8 cellular contexts compared by ENCODE assay signal in the genomic region with DNA sequence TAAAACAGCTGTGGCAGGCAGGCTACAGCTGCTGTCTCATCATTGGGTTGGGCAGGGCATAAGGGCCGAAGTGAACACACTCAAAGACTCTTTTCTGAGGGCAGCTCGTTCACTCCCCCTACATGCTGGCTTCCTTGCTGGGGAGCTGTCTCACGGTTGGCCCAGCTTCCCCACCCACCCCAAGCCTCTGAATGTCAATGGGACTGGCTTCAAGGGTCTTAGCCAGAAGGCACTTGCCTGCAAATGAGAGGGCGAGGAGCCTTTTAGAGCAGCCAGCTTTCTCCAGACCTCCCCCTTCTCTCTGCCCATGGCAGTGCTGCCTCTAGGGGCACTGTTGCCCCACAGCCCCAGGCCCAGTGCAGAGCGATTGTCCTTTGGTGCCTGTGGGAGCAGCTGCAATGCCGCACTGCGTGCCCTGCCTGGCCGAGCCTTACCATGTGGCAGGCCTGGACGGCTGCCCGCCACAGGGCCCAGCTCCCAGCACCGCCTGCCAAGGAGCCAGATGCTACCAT.
DNase-seq lines count a peak whose midpoint lies in the region; ATAC-seq, FAIRE-seq and TF ChIP-seq lines count a peak whose summit lies in the region.

No MANE protein-coding gene starts in this region.

- peaks cover 11 to 23% (median 12%) of the 10 kb centered on the region in 3 experiments; a peak in 5 of 7 replicates for H3K36me3 Mint-ChIP-seq in H9 (ENCODE audit: insufficient read depth in 1 of 3, low read depth in 3 of 3)
- peaks cover 19% of the 10 kb centered on the region for H3K36me3 Mint-ChIP-seq in endodermal cell (ENCODE audit: low read depth)
- H3K36me3 Mint-ChIP-seq in type B pancreatic cell = peaks cover 24% of the 10 kb centered on the region

- H3K36me3 ChIP-seq in OCI-LY7 (ENCODE audit: insufficient read depth, low read length) = no peaks in the 10 kb centered on the region
- H3K36me3 ChIP-seq in endodermal cell (ENCODE audit: control insufficient read depth, insufficient read depth, low read length) = peaks cover 42% of the 10 kb centered on the region

- H3K27me3 ChIP-seq in H9 (ENCODE audit: insufficient read depth, low read length) = no peaks in the 10 kb centered on the region
- no peaks in the 10 kb centered on the region for H3K27me3 ChIP-seq in endodermal cell (ENCODE audit: control insufficient read depth, insufficient read depth, low read length, poor library complexity, severe bottlenecking)

- H3K79me2 ChIP-seq in H9 (ENCODE audit: insufficient read depth, low read length) (no peaks in the 10 kb centered on the region), OCI-LY7 (ENCODE audit: insufficient read depth, low read depth, low read length) (no peaks in the 10 kb centered on the region)

- no TSS peak for BruUV-seq in OCI-LY7 (replicated peaks; lab: Mats Ljungman, UMichigan)

- peak; percentile 77 for TF ChIP-seq CTCF in D721Med (IDR thresholded peaks at IDR 0.05; ENCODE audit: insufficient read depth, missing control alignments)
- TF ChIP-seq CTCF in H9 (conservative IDR thresholded peaks at IDR 0.05) = peak; percentile 95
- TF ChIP-seq CTCF in OCI-LY7 (conservative IDR thresholded peaks at IDR 0.05; ENCODE audit: low read length) = peak; percentile 75
- TF ChIP-seq CTCF in endodermal cell (conservative IDR thresholded peaks at IDR 0.05) = peak; percentile 96
- peak; percentile 85 for TF ChIP-seq CTCF in type B pancreatic cell (conservative IDR thresholded peaks at IDR 0.05)

- no peaks in the 10 kb centered on the region for H3K9me3 Mint-ChIP-seq in H9
- H3K9me3 Mint-ChIP-seq in endodermal cell = no peaks in the 10 kb centered on the region
- H3K9me3 Mint-ChIP-seq in type B pancreatic cell = no peaks in the 10 kb centered on the region

- H2AK5ac ChIP-seq in H9 (ENCODE audit: insufficient read length, low read length) = no peak overlapping the region

- H2BK5ac ChIP-seq in H9 (ENCODE audit: insufficient read length, low read length) = no peak overlapping the region

- H3K9ac ChIP-seq in H9 (ENCODE audit: extremely low read depth, insufficient read length, low read length) (no peak overlapping the region), endodermal cell (ENCODE audit: extremely low read depth, low read length, poor library complexity, severe bottlenecking) (no peak overlapping the region)

- H4K8ac ChIP-seq in H9 (replicated peaks; ENCODE audit: insufficient read length, low read depth, low read length) = no peak overlapping the region

- H3K4me3 ChIP-seq in OCI-LY7 (ENCODE audit: low read depth, low read length, poor library complexity, severe bottlenecking) = no peak overlapping the region
- H3K4me3 ChIP-seq in endodermal cell (ENCODE audit: low read length) = no peak overlapping the region

- no peak overlapping the region for H3K18ac ChIP-seq in H9 (ENCODE audit: insufficient read length, low read depth, low read length)

- H3K4me3 Mint-ChIP-seq in H9 (peak overlapping the region; percentile 18 to 68; a peak in 4 of 5 replicates), endodermal cell (no peak overlapping the region), type B pancreatic cell (no peak overlapping the region)

- H3K4me1 Mint-ChIP-seq in H9 = peaks cover 33 to 39% of the 10 kb centered on the region in 2 experiments
- peaks cover 16% of the 10 kb centered on the region for H3K4me1 Mint-ChIP-seq in endodermal cell
- peaks cover 9% of the 10 kb centered on the region for H3K4me1 Mint-ChIP-seq in type B pancreatic cell (ENCODE audit: unreplicated experiment)

- no peak overlapping the region for H4K5ac ChIP-seq in H9 (ENCODE audit: insufficient read length, low read depth, low read length)

- no peak overlapping the region for H4K91ac ChIP-seq in H9 (ENCODE audit: insufficient read length, low read depth, low read length)

- H3K27ac ChIP-seq in H9 (ENCODE audit: insufficient read length, low read depth, low read length) = no peak overlapping the region
- H3K27ac ChIP-seq in OCI-LY7 (ENCODE audit: low read depth, low read length, poor library complexity, severe bottlenecking) = no peak overlapping the region
- H3K27ac ChIP-seq in endodermal cell (ENCODE audit: low read depth, low read length) = peak overlapping the region; percentile 48

- H3K4me1 ChIP-seq in H9 (ENCODE audit: insufficient read depth, low read length) (peaks cover 11% of the 10 kb centered on the region; the same call in 1 of the 2 replicates), OCI-LY7 (ENCODE audit: insufficient read depth, low read length, poor library complexity, severe bottlenecking) (no peaks in the 10 kb centered on the region), endodermal cell (ENCODE audit: control insufficient read depth, insufficient read depth, low read length) (peaks cover 6% of the 10 kb centered on the region)

- H3K4me2 ChIP-seq in H9 (ENCODE audit: insufficient read depth, insufficient read length, low read length) (peak overlapping the region; percentile 42), OCI-LY7 (ENCODE audit: low read length) (no peak overlapping the region)

- CTCF ChIA-PET in OCI-LY7 (lab: Charles Lee; ENCODE audit: unreplicated experiment) = interaction anchor here (0.5 kb wide), 1 partner anchor 12 kb away, joined by 3 read pairs; no protein-coding TSS in a partner anchor

- ATAC-seq in GM21367 (IDR thresholded peaks at IDR 0.05; ENCODE audit: unreplicated experiment) = no peak

- H2BK20ac ChIP-seq in H9 (ENCODE audit: low read depth, low read length, poor library complexity, severe bottlenecking) = no peak overlapping the region

- no peaks in the 10 kb centered on the region for H3K27me3 Mint-ChIP-seq in H9 (ENCODE audit: low read depth)
- no peaks in the 10 kb centered on the region for H3K27me3 Mint-ChIP-seq in endodermal cell (ENCODE audit: insufficient read depth)
- H3K27me3 Mint-ChIP-seq in type B pancreatic cell = no peaks in the 10 kb centered on the region

- H3K79me1 ChIP-seq in H9 (ENCODE audit: insufficient read depth, low read depth, low read length, poor library complexity, severe bottlenecking) = no peaks in the 10 kb centered on the region

- no peaks in the 10 kb centered on the region for H4K20me1 ChIP-seq in H9 (ENCODE audit: control insufficient read depth, insufficient read depth, insufficient read length)
- no peaks in the 10 kb centered on the region for H4K20me1 ChIP-seq in OCI-LY7 (ENCODE audit: insufficient read depth, low read length)

- WGBS in H9 (ENCODE audit: extremely low coverage, insufficient read length, low lambda C conversion rate) = no CpG with 5 or more reads among the region's 11 CpGs
- 40 to 56% methylated on average over 8 to 11 of the region's 11 CpGs for WGBS in endodermal cell (ENCODE audit: insufficient coverage in 1 of 2, insufficient read length in 1 of 2), 2 experiments

- POLR2A ChIA-PET in OCI-LY7 (lab: Charles Lee) = no interaction called here

- no peaks in the 10 kb centered on the region for H3K23me2 ChIP-seq in H9 (ENCODE audit: insufficient read length, low read depth, low read length, poor library complexity, severe bottlenecking)

- no peak overlapping the region for H3K56ac ChIP-seq in H9 (ENCODE audit: insufficient read length, low read depth, low read length)

- H3K14ac ChIP-seq in H9 (ENCODE audit: insufficient read depth, low read length) = no peak overlapping the region

- H3K23ac ChIP-seq in H9 (ENCODE audit: insufficient read length, low read depth, low read length) = no peak overlapping the region

- no peak for FAIRE-seq in D721Med (lab: Jason Lieb, UNC)

- no peak overlapping the region for H3K4ac ChIP-seq in H9 (ENCODE audit: low read depth, low read length)

- no peak overlapping the region for H2BK120ac ChIP-seq in H9 (ENCODE audit: low read depth, low read length, poor library complexity, severe bottlenecking)

- H3K9me2 ChIP-seq in OCI-LY7 (ENCODE audit: insufficient read depth, low read length) = no peaks in the 10 kb centered on the region

- no peak overlapping the region for H3T11ph ChIP-seq in H9 (ENCODE audit: low read length)

- no peak overlapping the region for H2AFZ ChIP-seq in H9 (ENCODE audit: low read length)
- no peak overlapping the region for H2AFZ ChIP-seq in OCI-LY7 (ENCODE audit: low read length)

- no peak overlapping the region for H2BK15ac ChIP-seq in H9 (ENCODE audit: low read depth, low read length)

- DNase-seq in D721Med (ENCODE audit: insufficient read length, low spot score) (peak; percentile 36), H9 (peak; percentile 96), OCI-LY7 (ENCODE audit: low spot score) (peak; percentile 6), endodermal cell (peak; percentile 96), medulla oblongata (ENCODE audit: extremely low spot score) (peak; percentile 95), type B pancreatic cell (ENCODE audit: extremely low spot score, unreplicated experiment) (no peak), NCI-H1048 (lab: John Stamatoyannopoulos, UW) (no peak)

- peak overlapping the region; percentile 93 to 96 (median 96) for H3K27ac Mint-ChIP-seq in H9
- no peak overlapping the region for H3K27ac Mint-ChIP-seq in endodermal cell
- H3K27ac Mint-ChIP-seq in type B pancreatic cell = no peak overlapping the region

- intact Hi-C loops in OCI-LY7 (cut with micrococcal nuclease; ENCODE audit: unreplicated experiment) = no loop called here

- H3K9me3 ChIP-seq in H9 (ENCODE audit: control insufficient read depth, low read depth, low read length) = no peaks in the 10 kb centered on the region
- H3K9me3 ChIP-seq in OCI-LY7 (ENCODE audit: low read length) = no peaks in the 10 kb centered on the region
- H3K9me3 ChIP-seq in endodermal cell (ENCODE audit: control insufficient read depth, low read length) = no peaks in the 10 kb centered on the region

- H2BK12ac ChIP-seq in H9 (ENCODE audit: insufficient read length, low read depth, low read length) = no peak overlapping the region

Comparison
In these comparisons a context has a peak if more than half of its experiments do, and no peak if none do; other contexts are left out.
1. DNase-seq: peak in D721Med (single experiment), H9 (single experiment), OCI-LY7 (single experiment), endodermal cell (single experiment) and medulla oblongata (single experiment); none in type B pancreatic cell (single experiment) and NCI-H1048 (single experiment).
2. H3K27ac Mint-ChIP-seq: peak in H9 (3 of 3); none in endodermal cell (single experiment) and type B pancreatic cell (single experiment).
3. H3K4me3 Mint-ChIP-seq: peak in H9 (2 of 2); none in endodermal cell (single experiment) and type B pancreatic cell (single experiment).
4. Peak in every context shown above with its lines, with median percentiles within 50 percentile points of each other: CTCF ChIP-seq.